17 cellular contexts compared by ENCODE assay signal in the genomic region with DNA sequence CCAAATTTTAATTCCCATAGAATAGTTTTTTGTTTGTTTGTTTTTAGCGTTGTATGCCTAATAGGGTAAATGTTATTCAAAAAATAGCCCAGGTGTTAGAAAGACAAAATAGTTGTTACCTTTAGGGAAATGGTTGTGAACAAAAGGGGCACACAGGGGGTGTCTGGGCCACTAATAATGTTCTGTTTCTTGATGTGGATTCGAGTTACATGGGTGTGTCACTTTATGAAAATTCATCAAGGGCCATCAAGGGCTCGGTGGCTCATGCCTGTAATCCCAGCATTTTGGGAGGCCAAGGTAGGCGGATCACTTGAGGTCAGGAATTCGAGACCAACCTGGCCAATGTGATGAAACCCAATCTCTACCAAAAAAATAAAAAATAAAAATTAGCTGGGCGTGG.
DNase-seq lines count a peak whose midpoint lies in the region; TF ChIP-seq lines count a peak whose summit lies in the region.
"Had no signal": no experiment of that assay in that cellular context is flagged by ENCODE, and none has a peak within 500 bp of the region (broad histone marks: within the 10 kb centered on the region; RNA-seq: fewer than 3 reads in every experiment).

No MANE protein-coding gene starts in this region.

- no peaks in the 10 kb centered on the region for H3K36me3 ChIP-seq in endodermal cell (ENCODE audit: control insufficient read depth, insufficient read depth, low read length)
- no peaks in the 10 kb centered on the region for H3K36me3 ChIP-seq in SJCRH30
- H3K36me3 ChIP-seq: BLaER1 had no signal

- 90 to 94% methylated on average over 1 to 6 of the region's 6 CpGs for WGBS in endodermal cell (ENCODE audit: insufficient coverage in 1 of 2, insufficient read length in 1 of 2), 2 experiments

- H3K27ac ChIP-seq in endodermal cell (ENCODE audit: low read depth, low read length) (no peak overlapping the region), SJCRH30 (no peak overlapping the region)
- H3K27ac ChIP-seq: BLaER1, HL-60 had no signal

- H3K4me3 Mint-ChIP-seq in endodermal cell: no peak overlapping the region
- H3K4me3 Mint-ChIP-seq: CD14-positive monocyte; CD4-positive, alpha-beta memory T cell; GM23338 had no signal

- no peak overlapping the region for H3K27ac Mint-ChIP-seq in endodermal cell
- H3K27ac Mint-ChIP-seq: CD14-positive monocyte; CD4-positive, alpha-beta memory T cell; GM23338 had no signal

- H3K27me3 Mint-ChIP-seq in endodermal cell (ENCODE audit: insufficient read depth): no peaks in the 10 kb centered on the region
- H3K27me3 Mint-ChIP-seq: CD4-positive, alpha-beta memory T cell had no signal

- H3K9me3 Mint-ChIP-seq in endodermal cell: peaks cover 7% of the 10 kb centered on the region
- H3K9me3 Mint-ChIP-seq: CD4-positive, alpha-beta memory T cell; GM23338 had no signal

- TF ChIP-seq CTCF in endodermal cell (conservative IDR thresholded peaks at IDR 0.05): no peak

- no peaks in the 10 kb centered on the region for H3K36me3 Mint-ChIP-seq in endodermal cell (ENCODE audit: low read depth)
- H3K36me3 Mint-ChIP-seq: CD14-positive monocyte; CD4-positive, alpha-beta memory T cell had no signal

- intact Hi-C loops in posterior vena cava (cut with DNase I): no loop called here

- H3K4me1 ChIP-seq in endodermal cell (ENCODE audit: control insufficient read depth, insufficient read depth, low read length): no peaks in the 10 kb centered on the region
- no peaks in the 10 kb centered on the region for H3K4me1 ChIP-seq in SJCRH30

- peaks cover 18% of the 10 kb centered on the region for H3K9me3 ChIP-seq in endodermal cell (ENCODE audit: control insufficient read depth, low read length)
- H3K9me3 ChIP-seq in SJCRH30 (replicated peaks): no peaks in the 10 kb centered on the region

- DNase-seq in NCI-H2081 (lab: John Stamatoyannopoulos, UW) (peak; percentile 13 to 49), NCI-H2081 treated with DMSO at 0.1 percent for 48 hours (lab: John Stamatoyannopoulos, UW) (no peak), DMS153 treated with DMSO at 0.1 percent for 48 hours (lab: John Stamatoyannopoulos, UW; ENCODE audit: unreplicated experiment) (peak; percentile 53), NCI-H69 (lab: John Stamatoyannopoulos, UW) (peak; percentile 75), endodermal cell (peak; percentile 55), SJCRH30 (no peak), posterior vena cava (ENCODE audit: low spot score) (no peak), nucleus accumbens (lab: John Stamatoyannopoulos, UW) (no peak)
- DNase-seq: 8988T; Calu3; CD4-positive, alpha-beta memory T cell; GF-D8; HCEC 1CT had no signal

- peaks cover 3% of the 10 kb centered on the region for H3K4me1 Mint-ChIP-seq in endodermal cell
- H3K4me1 Mint-ChIP-seq: CD14-positive monocyte; CD4-positive, alpha-beta memory T cell; GM23338 had no signal

- H3K27me3 ChIP-seq in endodermal cell (ENCODE audit: control insufficient read depth, insufficient read depth, low read length, poor library complexity, severe bottlenecking): no peaks in the 10 kb centered on the region
- H3K27me3 ChIP-seq in SJCRH30: no peaks in the 10 kb centered on the region; the same call in 1 of the 2 replicates
- H3K27me3 ChIP-seq: BLaER1 had no signal

- no peak overlapping the region for H3K9ac ChIP-seq in endodermal cell (ENCODE audit: extremely low read depth, low read length, poor library complexity, severe bottlenecking)
- H3K9ac ChIP-seq: BLaER1 had no signal

- H3K4me3 ChIP-seq in endodermal cell (ENCODE audit: low read length) (no peak overlapping the region), SJCRH30 (no peak overlapping the region)
- H3K4me3 ChIP-seq: BLaER1, GM23338 had no signal

Comparison
In these comparisons a context has a peak if more than half of its experiments do, and no peak if none do; other contexts are left out.
1. DNase-seq: peak in NCI-H2081 (2 of 2), DMS153 treated with DMSO at 0.1 percent for 48 hours (single experiment), NCI-H69 (single experiment) and endodermal cell (single experiment); none in NCI-H2081 treated with DMSO at 0.1 percent for 48 hours (single experiment), SJCRH30 (0 of 2), posterior vena cava (single experiment) and nucleus accumbens (0 of 56).